Comparison of ENCODE assay signal across 8 cellular contexts in the genomic region with DNA sequence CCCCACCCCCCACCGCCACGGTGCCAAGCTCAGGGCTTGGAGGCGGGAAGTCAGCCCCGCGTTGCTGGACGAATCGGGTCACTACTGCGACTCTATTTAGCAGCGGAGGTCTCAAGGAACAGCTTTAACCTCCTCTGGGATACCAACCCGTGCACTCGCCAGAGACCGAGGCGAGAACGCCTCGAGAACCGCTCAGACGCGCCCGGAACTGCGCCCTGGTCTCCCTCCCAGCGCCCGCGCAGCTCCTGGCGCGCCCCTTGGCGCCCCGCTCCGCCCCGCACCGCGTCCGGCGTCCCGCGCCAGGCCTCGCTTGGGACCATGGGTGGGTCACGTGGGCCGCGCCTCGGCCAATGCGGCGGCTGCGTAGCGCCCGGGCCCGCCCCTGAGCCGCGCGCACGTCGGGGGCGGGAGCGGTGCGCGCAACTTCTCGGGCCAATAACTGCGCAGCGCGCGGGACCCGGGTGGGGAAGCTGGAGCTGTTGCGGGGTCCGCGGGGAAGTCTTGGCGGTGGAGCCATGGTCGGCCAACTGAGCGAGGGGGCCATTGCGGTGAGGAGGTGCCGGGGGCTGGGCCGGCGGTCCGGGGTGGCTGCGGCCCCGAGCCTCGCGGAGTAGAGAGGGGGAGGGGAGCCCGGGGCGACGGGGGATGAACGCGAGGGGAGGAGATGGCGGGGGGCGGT.
DNase-seq lines count a peak whose midpoint lies in the region; ATAC-seq and TF ChIP-seq lines count a peak whose summit lies in the region.

A gene (plus strand): TSS at position 427 of the 679 bp plus-strand sequence. CDS start 89 bp downstream, at position 516.
A gene with protein sequence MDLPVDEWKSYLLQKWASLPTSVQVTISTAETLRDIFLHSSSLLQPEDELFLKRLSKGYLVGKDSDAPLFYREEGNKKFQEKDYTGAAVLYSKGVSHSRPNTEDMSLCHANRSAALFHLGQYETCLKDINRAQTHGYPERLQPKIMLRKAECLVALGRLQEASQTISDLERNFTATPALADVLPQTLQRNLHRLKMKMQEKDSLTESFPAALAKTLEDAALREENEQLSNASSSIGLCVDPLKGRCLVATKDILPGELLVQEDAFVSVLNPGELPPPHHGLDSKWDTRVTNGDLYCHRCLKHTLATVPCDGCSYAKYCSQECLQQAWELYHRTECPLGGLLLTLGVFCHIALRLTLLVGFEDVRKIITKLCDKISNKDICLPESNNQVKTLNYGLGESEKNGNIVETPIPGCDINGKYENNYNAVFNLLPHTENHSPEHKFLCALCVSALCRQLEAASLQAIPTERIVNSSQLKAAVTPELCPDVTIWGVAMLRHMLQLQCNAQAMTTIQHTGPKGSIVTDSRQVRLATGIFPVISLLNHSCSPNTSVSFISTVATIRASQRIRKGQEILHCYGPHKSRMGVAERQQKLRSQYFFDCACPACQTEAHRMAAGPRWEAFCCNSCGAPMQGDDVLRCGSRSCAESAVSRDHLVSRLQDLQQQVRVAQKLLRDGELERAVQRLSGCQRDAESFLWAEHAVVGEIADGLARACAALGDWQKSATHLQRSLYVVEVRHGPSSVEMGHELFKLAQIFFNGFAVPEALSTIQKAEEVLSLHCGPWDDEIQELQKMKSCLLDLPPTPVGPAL (minus strand): TSS at position 324 of the 679 bp plus-strand sequence. CDS start 1,908 bp downstream, outside the sequence.

- H3K4me3 ChIP-seq in cardiac fibroblast (replicated peaks in 1 of 2; ENCODE audit: low read depth in 2 of 2, low read length in 2 of 2) = peak within 1 kb of the TSS; percentile 74 to 94

- ATAC-seq in GM18858 (IDR thresholded peaks at IDR 0.05; ENCODE audit: unreplicated experiment) = peak; percentile 48
- peak; percentile 82 for ATAC-seq in HG03066 (IDR thresholded peaks at IDR 0.05; ENCODE audit: low read depth, unreplicated experiment)

- in situ Hi-C loops in ACHN (cut with HindIII; ENCODE audit: low pct_ligation_motif_present, low pct_unique_long_range_greater_than_20kb, low sequenced_read_pairs) = no loop called here

- no peak for TF ChIP-seq CTCF in cardiac fibroblast (IDR thresholded peaks at IDR 0.05; ENCODE audit: low read depth, low read length)

- DNase-seq in ACHN = peak; percentile 94
- DNase-seq in NCI-H2227 treated with DMSO at 0.1 percent for 48 hours (lab: John Stamatoyannopoulos, UW) = peak; percentile 69
- DNase-seq in activated CD4-positive, CD25-positive, alpha-beta regulatory T cell (lab: John Stamatoyannopoulos, UW) = peak; percentile 73 to 85 (median 78)
- DNase-seq in cardiac fibroblast (ENCODE audit: low read depth in 2 of 2) = peak; percentile 83 to 85
- DNase-seq in islet precursor cell = peak; percentile 96
- peak; percentile 72 to 79 for DNase-seq in stimulated activated CD4-positive, alpha-beta T cell treated with anti-CD3 and anti-CD28 coated beads, Interleukin-12 subunit alpha, Interleukin-12 subunit beta, amount 100 ng/mL, for 24 hours (ENCODE audit: low read depth in 2 of 2)

Comparison
In these comparisons a context has a peak if more than half of its experiments do, and no peak if none do; other contexts are left out.
1. Peak in every context shown above with its lines: DNase-seq, ATAC-seq and H3K4me3 ChIP-seq.